Comparison of ENCODE assay signal across 14 cellular contexts in the genomic region with DNA sequence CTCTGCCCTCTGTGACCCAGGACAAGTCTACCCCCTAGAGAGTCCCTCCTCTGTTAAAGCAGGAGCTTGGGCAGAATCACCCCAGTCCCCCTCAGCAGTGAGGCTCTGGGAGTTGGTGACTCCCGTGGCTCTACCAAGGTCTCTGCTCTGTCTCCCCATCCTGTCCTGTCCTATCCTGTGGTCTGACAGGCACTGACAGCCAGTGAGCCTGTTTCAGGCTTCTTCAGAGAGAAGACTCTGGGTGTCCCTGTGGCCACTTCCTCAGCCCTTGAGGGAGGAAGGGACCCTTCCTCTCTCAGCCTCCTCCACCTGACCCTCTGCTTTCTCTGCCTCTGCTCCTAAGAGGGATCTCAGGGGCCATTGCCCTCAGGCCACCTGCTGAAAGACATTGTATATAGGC.
A peak's percentile ranks its signal among the peaks of the same experiment; 100 is the strongest.
DNase-seq lines count a peak whose midpoint lies in the region; ATAC-seq, FAIRE-seq and TF ChIP-seq lines count a peak whose summit lies in the region.
"Had no signal": no experiment of that assay in that cellular context is flagged by ENCODE, and none has a peak within 500 bp of the region (broad histone marks: within the 10 kb centered on the region; RNA-seq: fewer than 3 reads in every experiment).

No MANE protein-coding gene starts in this region.

- ATAC-seq in HG02588 (IDR thresholded peaks at IDR 0.05; ENCODE audit: unreplicated experiment), result peak; percentile 6
- ATAC-seq in natural killer cell treated with Interleukin-12 subunit alpha and Interleukin-12 subunit beta and Interleukin-15 and Interleukin-18, amount 100 ng/mL, for 72 hours, result no peak
- ATAC-seq: gastrocnemius medialis had no signal

- peak overlapping the region in 1 of 2 donors; percentile 63 for H3K27ac Mint-ChIP-seq in natural killer cell treated with Interleukin-12 subunit alpha and Interleukin-12 subunit beta and Interleukin-15 and Interleukin-18, amount 100 ng/mL, for 72 hours
- H3K27ac Mint-ChIP-seq: T-cell had no signal

- POLR2A ChIA-PET in HEK293T (lab: Yijun Ruan, JAX), result no interaction called here

- H3K36me3 Mint-ChIP-seq in natural killer cell treated with Interleukin-12 subunit alpha and Interleukin-12 subunit beta and Interleukin-15 and Interleukin-18, amount 100 ng/mL, for 72 hours, result no peaks in the 10 kb centered on the region
- H3K36me3 Mint-ChIP-seq: IgD-negative memory B cell, T-cell had no signal

- no peaks in the 10 kb centered on the region for H3K9me3 Mint-ChIP-seq in natural killer cell treated with Interleukin-12 subunit alpha and Interleukin-12 subunit beta and Interleukin-15 and Interleukin-18, amount 100 ng/mL, for 72 hours
- H3K9me3 Mint-ChIP-seq: IgD-negative memory B cell, T-cell had no signal

- peaks cover 4 to 8% of the 10 kb centered on the region in 2 donors for H3K27me3 Mint-ChIP-seq in natural killer cell treated with Interleukin-12 subunit alpha and Interleukin-12 subunit beta and Interleukin-15 and Interleukin-18, amount 100 ng/mL, for 72 hours

- DNase-seq in GM19239 (ENCODE audit: insufficient read length, low spot score) (no peak), MV-4-11 (lab: John Stamatoyannopoulos, UW) (peak; percentile 63), ureter (ENCODE audit: low spot score) (no peak), occipital lobe (lab: John Stamatoyannopoulos, UW) (no peak), NCI-H446 treated with DMSO at 0.1 percent for 48 hours (lab: John Stamatoyannopoulos, UW) (no peak), HEK293T (ENCODE audit: extremely low spot score) (no peak)
- DNase-seq in natural killer cell treated with Interleukin-12 subunit alpha and Interleukin-12 subunit beta and Interleukin-15 and Interleukin-18, amount 100 ng/mL, for 72 hours (ENCODE audit: low spot score), result no peak
- DNase-seq: activated T-cell treated with anti-CD3 and anti-CD28 coated beads for 4 hours, DND-41, gastrocnemius medialis, NCI-H345 had no signal

- peaks cover 59 to 65% of the 10 kb centered on the region in 2 donors for H3K4me1 Mint-ChIP-seq in natural killer cell treated with Interleukin-12 subunit alpha and Interleukin-12 subunit beta and Interleukin-15 and Interleukin-18, amount 100 ng/mL, for 72 hours (ENCODE audit: low read depth in 2 of 2)

- FAIRE-seq in GM19239 (lab: Jason Lieb, UNC), result peak; percentile 68

- CTCF ChIA-PET in HEK293T (lab: Yijun Ruan, JAX), result no interaction called here

- peak overlapping the region; percentile 69 for H3K4me3 Mint-ChIP-seq in natural killer cell treated with Interleukin-12 subunit alpha and Interleukin-12 subunit beta and Interleukin-15 and Interleukin-18, amount 100 ng/mL, for 72 hours
- H3K4me3 Mint-ChIP-seq: T-cell had no signal

TF ChIP-seq in HEK293T, 16 proteins besides CTCF, POLR2A, EP300 and RAD21:
- no peak for TF ChIP-seq BHLHE40 (IDR thresholded peaks at IDR 0.05; ENCODE audit: borderline replicate concordance)
- TF ChIP-seq, protein P1, sequence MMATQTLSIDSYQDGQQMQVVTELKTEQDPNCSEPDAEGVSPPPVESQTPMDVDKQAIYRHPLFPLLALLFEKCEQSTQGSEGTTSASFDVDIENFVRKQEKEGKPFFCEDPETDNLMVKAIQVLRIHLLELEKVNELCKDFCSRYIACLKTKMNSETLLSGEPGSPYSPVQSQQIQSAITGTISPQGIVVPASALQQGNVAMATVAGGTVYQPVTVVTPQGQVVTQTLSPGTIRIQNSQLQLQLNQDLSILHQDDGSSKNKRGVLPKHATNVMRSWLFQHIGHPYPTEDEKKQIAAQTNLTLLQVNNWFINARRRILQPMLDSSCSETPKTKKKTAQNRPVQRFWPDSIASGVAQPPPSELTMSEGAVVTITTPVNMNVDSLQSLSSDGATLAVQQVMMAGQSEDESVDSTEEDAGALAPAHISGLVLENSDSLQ (IDR thresholded peaks at IDR 0.05), result no peak
- no peak for TF ChIP-seq FOXK2 (IDR thresholded peaks at IDR 0.05)
- no peak for TF ChIP-seq ZNF384 (IDR thresholded peaks at IDR 0.05)
- no peak for TF ChIP-seq NFRKB (IDR thresholded peaks at IDR 0.05)
- no peak for TF ChIP-seq SP1 (IDR thresholded peaks at IDR 0.05)
- TF ChIP-seq HDGF (IDR thresholded peaks at IDR 0.05; ENCODE audit: borderline replicate concordance), result no peak
- no peak for TF ChIP-seq SUZ12 (IDR thresholded peaks at IDR 0.05)
- no peak for TF ChIP-seq L3MBTL2 (conservative IDR thresholded peaks at IDR 0.05)
- no peak for TF ChIP-seq ELF4 (IDR thresholded peaks at IDR 0.05)
- no peak for TF ChIP-seq FOXA1 (IDR thresholded peaks at IDR 0.05)
- no peak for TF ChIP-seq TARDBP (IDR thresholded peaks at IDR 0.05)
- TF ChIP-seq FOXM1 (IDR thresholded peaks at IDR 0.05; ENCODE audit: borderline replicate concordance), result no peak
